ENCODE assay signal across 1 cellular context in the genomic region with DNA sequence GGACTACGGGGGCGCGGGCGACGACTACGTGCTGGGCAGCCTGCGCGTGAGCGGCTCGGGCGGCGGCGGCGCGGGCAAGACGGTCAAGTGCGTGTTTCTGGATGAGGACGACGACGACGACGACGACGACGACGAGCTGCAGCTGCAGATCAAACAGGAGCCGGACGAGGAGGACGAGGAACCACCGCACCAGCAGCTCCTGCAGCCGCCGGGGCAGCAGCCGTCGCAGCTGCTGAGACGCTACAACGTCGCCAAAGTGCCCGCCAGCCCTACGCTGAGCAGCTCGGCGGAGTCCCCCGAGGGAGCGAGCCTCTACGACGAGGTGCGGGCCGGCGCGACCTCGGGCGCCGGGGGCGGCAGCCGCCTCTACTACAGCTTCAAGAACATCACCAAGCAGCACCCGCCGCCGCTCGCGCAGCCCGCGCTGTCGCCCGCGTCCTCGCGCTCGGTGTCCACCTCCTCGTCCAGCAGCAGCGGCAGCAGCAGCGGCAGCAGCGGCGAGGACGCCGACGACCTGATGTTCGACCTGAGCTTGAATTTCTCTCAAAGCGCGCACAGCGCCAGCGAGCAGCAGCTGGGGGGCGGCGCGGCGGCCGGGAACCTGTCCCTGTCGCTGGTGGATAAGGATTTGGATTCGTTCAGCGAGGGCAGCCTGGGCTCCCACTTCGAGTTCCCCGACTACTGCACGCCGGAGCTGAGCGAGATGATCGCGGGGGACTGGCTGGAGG.
TF ChIP-seq lines count a peak whose summit lies in the region.

No MANE protein-coding gene starts in this region.

TF ChIP-seq in GM23338, 12 proteins besides CTCF, POLR2A, EP300 and RAD21 (continued from another document):
- TF ChIP-seq, protein P1, sequence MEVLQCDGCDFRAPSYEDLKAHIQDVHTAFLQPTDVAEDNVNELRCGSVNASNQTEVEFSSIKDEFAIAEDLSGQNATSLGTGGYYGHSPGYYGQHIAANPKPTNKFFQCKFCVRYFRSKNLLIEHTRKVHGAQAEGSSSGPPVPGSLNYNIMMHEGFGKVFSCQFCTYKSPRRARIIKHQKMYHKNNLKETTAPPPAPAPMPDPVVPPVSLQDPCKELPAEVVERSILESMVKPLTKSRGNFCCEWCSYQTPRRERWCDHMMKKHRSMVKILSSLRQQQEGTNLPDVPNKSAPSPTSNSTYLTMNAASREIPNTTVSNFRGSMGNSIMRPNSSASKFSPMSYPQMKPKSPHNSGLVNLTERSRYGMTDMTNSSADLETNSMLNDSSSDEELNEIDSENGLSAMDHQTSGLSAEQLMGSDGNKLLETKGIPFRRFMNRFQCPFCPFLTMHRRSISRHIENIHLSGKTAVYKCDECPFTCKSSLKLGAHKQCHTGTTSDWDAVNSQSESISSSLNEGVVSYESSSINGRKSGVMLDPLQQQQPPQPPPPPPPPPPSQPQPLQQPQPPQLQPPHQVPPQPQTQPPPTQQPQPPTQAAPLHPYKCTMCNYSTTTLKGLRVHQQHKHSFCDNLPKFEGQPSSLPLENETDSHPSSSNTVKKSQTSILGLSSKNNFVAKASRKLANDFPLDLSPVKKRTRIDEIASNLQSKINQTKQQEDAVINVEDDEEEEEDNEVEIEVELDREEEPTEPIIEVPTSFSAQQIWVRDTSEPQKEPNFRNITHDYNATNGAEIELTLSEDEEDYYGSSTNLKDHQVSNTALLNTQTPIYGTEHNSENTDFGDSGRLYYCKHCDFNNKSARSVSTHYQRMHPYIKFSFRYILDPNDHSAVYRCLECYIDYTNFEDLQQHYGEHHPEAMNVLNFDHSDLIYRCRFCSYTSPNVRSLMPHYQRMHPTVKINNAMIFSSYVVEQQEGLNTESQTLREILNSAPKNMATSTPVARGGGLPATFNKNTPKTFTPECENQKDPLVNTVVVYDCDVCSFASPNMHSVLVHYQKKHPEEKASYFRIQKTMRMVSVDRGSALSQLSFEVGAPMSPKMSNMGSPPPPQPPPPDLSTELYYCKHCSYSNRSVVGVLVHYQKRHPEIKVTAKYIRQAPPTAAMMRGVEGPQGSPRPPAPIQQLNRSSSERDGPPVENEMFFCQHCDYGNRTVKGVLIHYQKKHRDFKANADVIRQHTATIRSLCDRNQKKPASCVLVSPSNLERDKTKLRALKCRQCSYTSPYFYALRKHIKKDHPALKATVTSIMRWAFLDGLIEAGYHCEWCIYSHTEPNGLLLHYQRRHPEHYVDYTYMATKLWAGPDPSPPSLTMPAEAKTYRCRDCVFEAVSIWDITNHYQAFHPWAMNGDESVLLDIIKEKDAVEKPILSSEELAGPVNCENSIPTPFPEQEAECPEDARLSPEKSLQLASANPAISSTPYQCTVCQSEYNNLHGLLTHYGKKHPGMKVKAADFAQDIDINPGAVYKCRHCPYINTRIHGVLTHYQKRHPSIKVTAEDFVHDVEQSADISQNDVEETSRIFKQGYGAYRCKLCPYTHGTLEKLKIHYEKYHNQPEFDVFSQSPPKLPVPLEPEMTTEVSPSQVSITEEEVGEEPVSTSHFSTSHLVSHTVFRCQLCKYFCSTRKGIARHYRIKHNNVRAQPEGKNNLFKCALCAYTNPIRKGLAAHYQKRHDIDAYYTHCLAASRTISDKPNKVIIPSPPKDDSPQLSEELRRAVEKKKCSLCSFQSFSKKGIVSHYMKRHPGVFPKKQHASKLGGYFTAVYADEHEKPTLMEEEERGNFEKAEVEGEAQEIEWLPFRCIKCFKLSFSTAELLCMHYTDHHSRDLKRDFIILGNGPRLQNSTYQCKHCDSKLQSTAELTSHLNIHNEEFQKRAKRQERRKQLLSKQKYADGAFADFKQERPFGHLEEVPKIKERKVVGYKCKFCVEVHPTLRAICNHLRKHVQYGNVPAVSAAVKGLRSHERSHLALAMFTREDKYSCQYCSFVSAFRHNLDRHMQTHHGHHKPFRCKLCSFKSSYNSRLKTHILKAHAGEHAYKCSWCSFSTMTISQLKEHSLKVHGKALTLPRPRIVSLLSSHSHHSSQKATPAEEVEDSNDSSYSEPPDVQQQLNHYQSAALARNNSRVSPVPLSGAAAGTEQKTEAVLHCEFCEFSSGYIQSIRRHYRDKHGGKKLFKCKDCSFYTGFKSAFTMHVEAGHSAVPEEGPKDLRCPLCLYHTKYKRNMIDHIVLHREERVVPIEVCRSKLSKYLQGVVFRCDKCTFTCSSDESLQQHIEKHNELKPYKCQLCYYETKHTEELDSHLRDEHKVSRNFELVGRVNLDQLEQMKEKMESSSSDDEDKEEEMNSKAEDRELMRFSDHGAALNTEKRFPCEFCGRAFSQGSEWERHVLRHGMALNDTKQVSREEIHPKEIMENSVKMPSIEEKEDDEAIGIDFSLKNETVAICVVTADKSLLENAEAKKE (CRISPR knock-in tag; IDR thresholded peaks at IDR 0.05), result no peak
TF ChIP-seq in GM23338: peak in this region for 1.
